ENCODE assay signal across 17 cellular contexts in genomic region chr15:36785396-36785795, GRCh38.
DNase-seq lines count a peak whose midpoint lies in the region; ATAC-seq and TF ChIP-seq lines count a peak whose summit lies in the region.
"Had no signal": no experiment of that assay in that cellular context is flagged by ENCODE, and none has a peak within 500 bp of the region (broad histone marks: within the 10 kb centered on the region; RNA-seq: fewer than 3 reads in every experiment).

No MANE protein-coding gene starts in this region.

- BruUV-seq in OCI-LY7 (replicated peaks; lab: Mats Ljungman, UMichigan): no TSS peak

- H3K4me3 Mint-ChIP-seq in WTC11: no peak overlapping the region
- H3K4me3 Mint-ChIP-seq: B cell; CD4-positive, alpha-beta T cell; GM23338 had no signal

- H3K4me1 Mint-ChIP-seq in WTC11: no peaks in the 10 kb centered on the region
- H3K4me1 Mint-ChIP-seq: B cell, GM23338 had no signal

- H3K27ac Mint-ChIP-seq in WTC11: 0 out of 2 replicates have a peak overlapping the region, but pooled peaks have one; percentile 2
- H3K27ac Mint-ChIP-seq: B cell; CD4-positive, alpha-beta T cell; GM23338 had no signal

- no peak for TF ChIP-seq CTCF in cardiac muscle cell (IDR thresholded peaks at IDR 0.05; ENCODE audit: low read depth, low read length)
- no peak for TF ChIP-seq CTCF in heart left ventricle (IDR thresholded peaks at IDR 0.05)
- no peak for TF ChIP-seq CTCF in WTC11 (IDR thresholded peaks at IDR 0.05)
- no peak for TF ChIP-seq CTCF in right lobe of liver (IDR thresholded peaks at IDR 0.05)
- no peak for TF ChIP-seq CTCF in upper lobe of left lung (IDR thresholded peaks at IDR 0.05)
- TF ChIP-seq CTCF in OCI-LY7 (conservative IDR thresholded peaks at IDR 0.05; ENCODE audit: low read length): no peak

- TF ChIP-seq EP300 in upper lobe of left lung (IDR thresholded peaks at IDR 0.05): no peak

- H3K9me3 ChIP-seq in cardiac muscle cell (ENCODE audit: low read depth) (no peaks in the 10 kb centered on the region), heart left ventricle (no peaks in the 10 kb centered on the region), right lobe of liver (no peaks in the 10 kb centered on the region), Karpas-422 (ENCODE audit: low read length) (no peaks in the 10 kb centered on the region), upper lobe of left lung (no peaks in the 10 kb centered on the region), OCI-LY7 (ENCODE audit: low read length) (no peaks in the 10 kb centered on the region)

- no peaks in the 10 kb centered on the region; the same call in 1 of the 2 replicates for H3K27me3 Mint-ChIP-seq in WTC11 (ENCODE audit: low read depth)
- H3K27me3 Mint-ChIP-seq: B cell; CD4-positive, alpha-beta T cell had no signal

- H3K9me3 Mint-ChIP-seq in WTC11: no peaks in the 10 kb centered on the region
- H3K9me3 Mint-ChIP-seq: CD4-positive, alpha-beta T cell; GM23338 had no signal

- H3K79me2 ChIP-seq in Karpas-422 (ENCODE audit: low read length) (no peaks in the 10 kb centered on the region), OCI-LY7 (ENCODE audit: insufficient read depth, low read depth, low read length) (no peaks in the 10 kb centered on the region)

- no peak for DNase-seq in cardiac muscle cell (ENCODE audit: low read depth in 1 of 2, low spot score in 1 of 2)
- DNase-seq in heart left ventricle: no peak
- DNase-seq in WTC11 (ENCODE audit: low spot score): no peak
- peak in 1 of 3 donors; percentile 55 for DNase-seq in right lobe of liver
- DNase-seq in Karpas-422: no peak
- DNase-seq in upper lobe of left lung: no peak
- no peak for DNase-seq in OCI-LY7 (ENCODE audit: low spot score)
- DNase-seq: 8988T; C1 segment of cervical spinal cord; Calu3; CD4-positive, alpha-beta T cell; DMS 273 treated with DMSO at 0.1 percent for 48 hours; DMS79; H7 had no signal

- H3K27me3 ChIP-seq in cardiac muscle cell: no peaks in the 10 kb centered on the region
- H3K27me3 ChIP-seq in heart left ventricle: no peaks in the 10 kb centered on the region
- no peaks in the 10 kb centered on the region for H3K27me3 ChIP-seq in right lobe of liver
- no peaks in the 10 kb centered on the region for H3K27me3 ChIP-seq in Karpas-422 (ENCODE audit: low read length)
- no peaks in the 10 kb centered on the region for H3K27me3 ChIP-seq in upper lobe of left lung

- no peaks in the 10 kb centered on the region for H3K36me3 Mint-ChIP-seq in WTC11

- H2AFZ ChIP-seq in Karpas-422 (ENCODE audit: low read length): no peak overlapping the region
- no peak overlapping the region for H2AFZ ChIP-seq in OCI-LY7 (ENCODE audit: low read length)
- H2AFZ ChIP-seq: GM23338 had no signal

- H3K36me3 ChIP-seq in cardiac muscle cell (no peaks in the 10 kb centered on the region), heart left ventricle (peaks cover 0 to 4% (median 0%) of the 10 kb centered on the region in 9 donors), right lobe of liver (no peaks in the 10 kb centered on the region), Karpas-422 (ENCODE audit: insufficient read depth, low read length) (no peaks in the 10 kb centered on the region), upper lobe of left lung (no peaks in the 10 kb centered on the region), OCI-LY7 (ENCODE audit: insufficient read depth, low read length) (no peaks in the 10 kb centered on the region)

- peak overlapping the region; percentile 77 for H3K27ac ChIP-seq in cardiac muscle cell
- no peak overlapping the region for H3K27ac ChIP-seq in heart left ventricle
- peak overlapping the region; percentile 30 to 57 (median 39) for H3K27ac ChIP-seq in right lobe of liver
- H3K27ac ChIP-seq in Karpas-422 (ENCODE audit: low read length): no peak overlapping the region
- no peak overlapping the region for H3K27ac ChIP-seq in upper lobe of left lung
- no peak overlapping the region for H3K27ac ChIP-seq in OCI-LY7 (ENCODE audit: low read depth, low read length, poor library complexity, severe bottlenecking)

- H4K20me1 ChIP-seq in Karpas-422 (ENCODE audit: insufficient read depth, low read depth, low read length): no peaks in the 10 kb centered on the region
- H4K20me1 ChIP-seq in OCI-LY7 (ENCODE audit: insufficient read depth, low read length): no peaks in the 10 kb centered on the region

- 81 to 93% (median 90%) methylated on average over 5 of the region's 5 CpGs for WGBS in heart left ventricle, 4 donors
- WGBS in right lobe of liver (ENCODE audit: insufficient coverage, low coverage, low lambda C conversion rate, missing lambda C conversion rate): 52% methylated on average over 5 of the region's 5 CpGs
- WGBS in upper lobe of left lung, 2 donors: 85 to 95% methylated on average over 5 of the region's 5 CpGs

- H3K4me2 ChIP-seq in Karpas-422 (ENCODE audit: low read depth, low read length, poor library complexity, severe bottlenecking) (no peak overlapping the region), OCI-LY7 (ENCODE audit: low read length) (no peak overlapping the region)
- H3K4me2 ChIP-seq: GM23338 had no signal

- no peak for TF ChIP-seq POLR2A in heart left ventricle (IDR thresholded peaks at IDR 0.05)
- TF ChIP-seq POLR2A in right lobe of liver (IDR thresholded peaks at IDR 0.05): no peak
- TF ChIP-seq POLR2A in upper lobe of left lung (IDR thresholded peaks at IDR 0.05): no peak

- H3K9ac ChIP-seq in Karpas-422 (ENCODE audit: low read length): no peak overlapping the region

- CTCF ChIA-PET in WTC11 (lab: Charles Lee): no interaction called here
- CTCF ChIA-PET in OCI-LY7 (lab: Charles Lee; ENCODE audit: unreplicated experiment): no interaction called here

- intact Hi-C loops in heart left ventricle (cut with DNase I) (no loop called here), right lobe of liver (cut with DNase I) (no loop called here), OCI-LY7 (cut with micrococcal nuclease; ENCODE audit: unreplicated experiment) (no loop called here)

- H3K9me2 ChIP-seq in Karpas-422 (replicated peaks; ENCODE audit: insufficient read depth, low read length) (no peaks in the 10 kb centered on the region), OCI-LY7 (ENCODE audit: insufficient read depth, low read length) (no peaks in the 10 kb centered on the region)

- POLR2A ChIA-PET in WTC11 (lab: Charles Lee): no interaction called here
- POLR2A ChIA-PET in OCI-LY7 (lab: Charles Lee): no interaction called here

- ATAC-seq in heart left ventricle (no peak), WTC11 (no peak), right lobe of liver (peak; percentile 76 to 87 (median 86)), upper lobe of left lung (ENCODE audit: low FRiP score in 2 of 2) (no peak)
- ATAC-seq: GM12878, GM23338 had no signal

- peaks cover 53% of the 10 kb centered on the region for H3K4me1 ChIP-seq in cardiac muscle cell (ENCODE audit: low read depth)
- peaks cover 0 to 50% (median 11%) of the 10 kb centered on the region in 12 donors for H3K4me1 ChIP-seq in heart left ventricle
- peaks cover 0 to 22% (median 10%) of the 10 kb centered on the region in 4 donors for H3K4me1 ChIP-seq in right lobe of liver
- no peaks in the 10 kb centered on the region for H3K4me1 ChIP-seq in Karpas-422 (ENCODE audit: low read length)
- peaks cover 0 to 14% (median 2%) of the 10 kb centered on the region in 4 donors for H3K4me1 ChIP-seq in upper lobe of left lung
- no peaks in the 10 kb centered on the region for H3K4me1 ChIP-seq in OCI-LY7 (ENCODE audit: insufficient read depth, low read length, poor library complexity, severe bottlenecking)

- H3K4me3 ChIP-seq in cardiac muscle cell (no peak overlapping the region), heart left ventricle (no peak overlapping the region), right lobe of liver (no peak overlapping the region), Karpas-422 (ENCODE audit: low read length) (no peak overlapping the region), upper lobe of left lung (no peak overlapping the region), OCI-LY7 (ENCODE audit: low read depth, low read length, poor library complexity, severe bottlenecking) (no peak overlapping the region)
- H3K4me3 ChIP-seq: GM12878, GM23338 had no signal

TF ChIP-seq in WTC11, 78 proteins besides CTCF, POLR2A, EP300 and RAD21 (continues in another document):
- TF ChIP-seq CDX4 (CRISPR knock-in tag; IDR thresholded peaks at IDR 0.05; ENCODE audit: borderline replicate concordance) (no peak), ZNF232 (CRISPR knock-in tag; IDR thresholded peaks at IDR 0.05) (no peak), FOXJ3 (CRISPR knock-in tag; IDR thresholded peaks at IDR 0.05; ENCODE audit: borderline replicate concordance) (no peak), KAT7 (CRISPR knock-in tag; IDR thresholded peaks at IDR 0.05; ENCODE audit: borderline replicate concordance) (no peak), TEAD4 (CRISPR knock-in tag; IDR thresholded peaks at IDR 0.05) (no peak), ZNF396 (CRISPR knock-in tag; IDR thresholded peaks at IDR 0.05; ENCODE audit: borderline replicate concordance) (no peak), MXD4 (CRISPR knock-in tag; IDR thresholded peaks at IDR 0.05; ENCODE audit: borderline replicate concordance) (no peak), MLX (CRISPR knock-in tag; IDR thresholded peaks at IDR 0.05) (no peak), JAZF1 (CRISPR knock-in tag; IDR thresholded peaks at IDR 0.05) (no peak), ETV6 (CRISPR knock-in tag; IDR thresholded peaks at IDR 0.05) (no peak)

Comparison
In these comparisons a context has a peak if more than half of its experiments do, and no peak if none do; other contexts are left out.
1. H3K27ac ChIP-seq: peak in cardiac muscle cell (single experiment) and right lobe of liver (3 of 3); none in heart left ventricle (0 of 12), Karpas-422 (single experiment), upper lobe of left lung (0 of 4) and OCI-LY7 (single experiment).
2. ATAC-seq: peak in right lobe of liver (4 of 4); none in heart left ventricle (0 of 4), WTC11 (single experiment) and upper lobe of left lung (0 of 2).